In the genomic region with DNA sequence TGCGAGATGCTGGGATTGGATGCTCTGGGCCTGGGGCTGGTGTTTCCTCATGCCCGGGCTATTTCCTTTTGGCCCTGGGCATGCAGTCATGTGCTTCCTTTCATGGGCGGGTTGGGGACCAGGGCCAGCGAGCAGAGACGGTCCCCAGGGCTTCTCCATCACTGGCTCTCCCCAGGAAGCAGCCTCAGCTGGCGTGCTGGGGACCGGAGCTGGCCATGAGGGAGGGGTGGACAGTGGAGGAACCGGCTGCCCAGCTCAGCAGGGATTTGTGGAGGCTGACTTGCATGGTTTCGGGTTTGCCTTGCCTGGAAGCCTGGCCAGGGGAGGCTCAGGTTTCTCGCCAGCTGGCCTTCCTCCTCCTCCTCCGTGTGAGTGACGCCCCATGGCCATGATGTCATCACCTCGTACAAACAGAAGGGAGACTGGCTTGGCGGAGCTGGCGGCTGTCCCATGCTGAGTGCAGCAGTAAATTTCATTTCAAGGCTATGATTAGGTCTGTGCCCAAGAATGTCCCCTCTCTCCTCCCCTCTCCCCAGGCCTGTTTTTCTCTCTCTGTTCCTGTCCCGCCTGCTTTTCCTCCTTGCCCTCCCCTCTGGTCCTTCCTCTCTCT, we compare ENCODE assay signal across 8 cellular contexts. TPM values are rescaled to one million over a fixed set of nuclear protein-coding genes. Genes with fewer than 3 reads are reported as not detected.
DNase-seq lines count a peak whose midpoint lies in the region; ATAC-seq and TF ChIP-seq lines count a peak whose summit lies in the region.

No MANE protein-coding gene starts in this region.

- H3K4me1 ChIP-seq in ovary (ENCODE audit: insufficient read depth): peaks cover 26% of the 10 kb centered on the region

- H3K9me3 ChIP-seq in ovary: no peaks in the 10 kb centered on the region

- peak; percentile 53 for TF ChIP-seq EP300 in ovary (IDR thresholded peaks at IDR 0.05)

- TF ChIP-seq POLR2A in ovary (IDR thresholded peaks at IDR 0.05): no peak

- intact Hi-C loops in head of caudate nucleus (cut with DNase I) (loop anchor here (5.0 kb wide), 1 partner anchor 52 kb away; no protein-coding TSS in a partner anchor), ovary (cut with DNase I) (loop anchor here in 1 of 4 donors (10.0 kb wide), 1 partner anchor 69 kb away; no protein-coding TSS in a partner anchor)

- H3K27ac ChIP-seq in ovary: peak overlapping the region; percentile 79 to 96

- peaks cover 3% of the 10 kb centered on the region for H3K27me3 Mint-ChIP-seq in activated T-helper 17 cell treated with anti-CD3 and anti-CD28 coated beads, Interleukin-2, amount 50 U/mL, for 72 hours

- peak overlapping the region; percentile 92 for H3K27ac Mint-ChIP-seq in activated T-helper 17 cell treated with anti-CD3 and anti-CD28 coated beads, Interleukin-2, amount 50 U/mL, for 72 hours

- H3K27me3 ChIP-seq in ovary: no peaks in the 10 kb centered on the region

- peaks cover 4% of the 10 kb centered on the region for H3K4me1 Mint-ChIP-seq in activated T-helper 17 cell treated with anti-CD3 and anti-CD28 coated beads, Interleukin-2, amount 50 U/mL, for 72 hours

- no peak for ATAC-seq in activated T-helper 17 cell treated with anti-CD3 and anti-CD28 coated beads, Interleukin-2, amount 50 U/mL, for 72 hours (replicated peaks)
- no peak for ATAC-seq in GM19397 (IDR thresholded peaks at IDR 0.05; ENCODE audit: unreplicated experiment)
- no peak for ATAC-seq in HG02870 (IDR thresholded peaks at IDR 0.05; ENCODE audit: unreplicated experiment)

- peak overlapping the region; percentile 64 for H3K4me3 Mint-ChIP-seq in activated T-helper 17 cell treated with anti-CD3 and anti-CD28 coated beads, Interleukin-2, amount 50 U/mL, for 72 hours

- H3K36me3 ChIP-seq in ovary: no peaks in the 10 kb centered on the region

- H3K9me3 Mint-ChIP-seq in activated T-helper 17 cell treated with anti-CD3 and anti-CD28 coated beads, Interleukin-2, amount 50 U/mL, for 72 hours: no peaks in the 10 kb centered on the region

- no peaks in the 10 kb centered on the region for H3K36me3 Mint-ChIP-seq in activated T-helper 17 cell treated with anti-CD3 and anti-CD28 coated beads, Interleukin-2, amount 50 U/mL, for 72 hours (ENCODE audit: low read depth)

- DNase-seq in DMS 273 treated with DMSO at 0.1 percent for 48 hours (lab: John Stamatoyannopoulos, UW): peak; percentile 89
- peak; percentile 76 for DNase-seq in NCI-H1694 (lab: John Stamatoyannopoulos, UW)
- peak; percentile 68 to 94 (median 82) for DNase-seq in head of caudate nucleus
- peak; percentile 98 to 99 (median 99) for DNase-seq in ovary
- no peak for DNase-seq in activated T-cell treated with anti-CD3 and anti-CD28 coated beads, Interleukin-2, amount 50 U/mL, for 1 hour

- H3K4me3 ChIP-seq in ovary: peak overlapping the region; percentile 16

- WGBS in ovary, 3 donors: 2 to 5% (median 3%) methylated on average over 16 of the region's 16 CpGs

- TF ChIP-seq CTCF in ovary (IDR thresholded peaks at IDR 0.05): no peak

RNA-seq across cellular contexts. Expression of a gene that starts 8.9 kb away (rescaled TPM):
- under 1 TPM; 0.74 to 0.86 TPM for total RNA-seq in activated T-helper 17 cell treated with anti-CD3 and anti-CD28 coated beads, Interleukin-2, amount 50 U/mL, for 72 hours
- total RNA-seq in ovary: 100 to 1,000 TPM; 221 to 854 (median 693) TPM
- polyA plus RNA-seq in ovary: 1,000 to 10,000 TPM in 1 of 2 donors, 100 to 1,000 TPM in 1; 542 to 1,422 TPM

RNA-seq across cellular contexts. Expression of a gene that starts 31.1 kb away (rescaled TPM):
- not detected for total RNA-seq in activated T-helper 17 cell treated with anti-CD3 and anti-CD28 coated beads, Interleukin-2, amount 50 U/mL, for 72 hours
- 1 to 10 TPM; 1.7 to 8.0 (median 4.5) TPM for total RNA-seq in ovary
- 1 to 10 TPM in 1 of 2 donors, under 1 TPM in 1; 0.25 to 1.0 TPM for polyA plus RNA-seq in ovary

RNA-seq across cellular contexts. Expression of a gene that starts 45.7 kb away (rescaled TPM):
- total RNA-seq in activated T-helper 17 cell treated with anti-CD3 and anti-CD28 coated beads, Interleukin-2, amount 50 U/mL, for 72 hours: 10 to 100 TPM; 44.8 to 48.2 TPM
- 100 to 1,000 TPM; 191 to 584 (median 250) TPM for total RNA-seq in ovary
- 100 to 1,000 TPM; 214 to 251 TPM for polyA plus RNA-seq in ovary

Comparison
In these comparisons a context has a peak if more than half of its experiments do, and no peak if none do; other contexts are left out.
1. RNA of a gene that starts 8.9 kb away (total RNA-seq): 221 to 854 TPM in ovary; 0.74 to 0.86 TPM in activated T-helper 17 cell treated with anti-CD3 and anti-CD28 coated beads, Interleukin-2, amount 50 U/mL, for 72 hours; every median in the first group is over 100 times any median in the second.